10 cellular contexts compared by ENCODE assay signal in the genomic region with DNA sequence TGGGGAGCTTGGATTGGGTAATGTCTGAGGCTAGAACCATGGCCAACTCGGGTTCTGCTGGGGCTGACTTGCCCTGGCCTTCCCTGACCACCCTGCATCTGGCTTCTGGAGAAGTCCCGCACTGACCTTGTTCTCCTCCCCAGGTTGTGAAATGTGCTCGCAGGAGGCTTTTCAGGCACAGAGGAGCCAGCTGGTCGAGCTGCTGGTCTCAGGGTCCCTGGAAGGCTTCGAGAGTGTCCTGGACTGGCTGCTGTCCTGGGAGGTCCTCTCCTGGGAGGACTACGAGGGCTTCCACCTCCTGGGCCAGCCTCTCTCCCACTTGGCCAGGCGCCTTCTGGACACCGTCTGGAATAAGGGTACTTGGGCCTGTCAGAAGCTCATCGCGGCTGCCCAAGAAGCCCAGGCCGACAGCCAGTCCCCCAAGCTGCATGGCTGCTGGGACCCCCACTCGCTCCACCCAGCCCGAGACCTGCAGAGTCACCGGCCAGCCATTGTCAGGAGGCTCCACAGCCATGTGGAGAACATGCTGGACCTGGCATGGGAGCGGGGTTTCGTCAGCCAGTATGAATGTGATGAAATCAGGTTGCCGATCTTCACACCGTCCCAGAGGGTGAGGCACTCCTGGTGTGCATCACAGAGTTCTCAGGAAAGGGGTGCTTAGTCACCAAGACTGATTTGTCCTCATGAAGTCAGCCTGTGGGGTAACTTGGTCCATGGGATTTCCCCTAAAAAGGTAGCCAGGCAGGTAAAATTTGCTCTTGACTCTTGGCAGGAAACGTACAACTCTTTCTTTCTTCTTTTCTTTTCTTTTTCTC. TPM values are rescaled to one million over a fixed set of nuclear protein-coding genes. Genes with fewer than 3 reads are reported as not detected.
DNase-seq lines count a peak whose midpoint lies in the region; ATAC-seq, FAIRE-seq and TF ChIP-seq lines count a peak whose summit lies in the region.
"Had no signal": no experiment of that assay in that cellular context is flagged by ENCODE, and none has a peak within 500 bp of the region (broad histone marks: within the 10 kb centered on the region; RNA-seq: fewer than 3 reads in every experiment).

No MANE protein-coding gene starts in this region.

- peak overlapping the region; percentile 97 for H3K27ac Mint-ChIP-seq in effector memory CD8-positive, alpha-beta T cell
- H3K27ac Mint-ChIP-seq in neural progenitor cell = no peak overlapping the region

- H4K20me1 ChIP-seq in neural progenitor cell (ENCODE audit: low read depth) = no peaks in the 10 kb centered on the region

- no peak overlapping the region for H3K9ac ChIP-seq in neural progenitor cell

- DNase-seq in HCEC 1CT (peak; percentile 3), neural progenitor cell (ENCODE audit: low spot score) (no peak), substantia nigra (lab: John Stamatoyannopoulos, UW) (no peak), NCI-H146 treated with DMSO at 0.1 percent for 48 hours (lab: John Stamatoyannopoulos, UW; ENCODE audit: unreplicated experiment) (no peak), RCC 7860 (ENCODE audit: low spot score) (no peak)
- peak in 2 of 3 experiments; percentile 34 to 36 for DNase-seq in effector memory CD8-positive, alpha-beta T cell
- peak; percentile 86 for DNase-seq in stimulated activated CD4-positive, alpha-beta T cell treated with anti-CD3 and anti-CD28 coated beads, Interleukin-1b, Interleukin-23, amount 100 ng/mL, for 48 hours
- DNase-seq: occipital lobe had no signal

- H2AFZ ChIP-seq in neural progenitor cell (replicated peaks) = no peak overlapping the region

- H3K27ac ChIP-seq in neural progenitor cell = no peak overlapping the region
- H3K27ac ChIP-seq in substantia nigra (ENCODE audit: low read depth, low read length, poor library complexity, severe bottlenecking) = no peak overlapping the region

- peaks cover 51 to 64% of the 10 kb centered on the region in 2 donors for H3K4me1 Mint-ChIP-seq in effector memory CD8-positive, alpha-beta T cell (ENCODE audit: low read depth in 2 of 2)
- peaks cover 21% of the 10 kb centered on the region for H3K4me1 Mint-ChIP-seq in neural progenitor cell

- H3K4me3 Mint-ChIP-seq in effector memory CD8-positive, alpha-beta T cell = peak overlapping the region; percentile 89
- H3K4me3 Mint-ChIP-seq in neural progenitor cell = no peak overlapping the region

- H3F3A ChIP-seq in neural progenitor cell (ENCODE audit: low read depth) = no peaks in the 10 kb centered on the region

- H3K27me3 Mint-ChIP-seq in effector memory CD8-positive, alpha-beta T cell = no peaks in the 10 kb centered on the region
- H3K27me3 Mint-ChIP-seq in neural progenitor cell (ENCODE audit: insufficient read depth, low read depth) = peaks cover 2% of the 10 kb centered on the region

- FAIRE-seq in RCC 7860 (lab: Jason Lieb, UNC) = no peak
- FAIRE-seq: HTR-8/SVneo had no signal

- H3K4me3 ChIP-seq in neural progenitor cell = no peak overlapping the region

- no peak for TF ChIP-seq CTCF in neural progenitor cell (IDR thresholded peaks at IDR 0.05)

- H3K9me3 ChIP-seq in neural progenitor cell (ENCODE audit: low read depth) = no peaks in the 10 kb centered on the region

- ATAC-seq in activated CD4-positive, CD25-positive, alpha-beta regulatory T cell treated with anti-CD3 and anti-CD28 coated beads, Interleukin-2, amount 50 U/mL, for 24 hours = peak; percentile 88
- peak; percentile 65 for ATAC-seq in effector memory CD8-positive, alpha-beta T cell (replicated peaks)

- no peaks in the 10 kb centered on the region for H3K79me2 ChIP-seq in neural progenitor cell (ENCODE audit: low read depth)

- no peak overlapping the region for H3K4me2 ChIP-seq in neural progenitor cell

- peaks cover 7% of the 10 kb centered on the region for H3K27me3 ChIP-seq in neural progenitor cell

- H3K36me3 Mint-ChIP-seq in effector memory CD8-positive, alpha-beta T cell (ENCODE audit: insufficient read depth) = peaks cover 8% of the 10 kb centered on the region
- H3K36me3 Mint-ChIP-seq in neural progenitor cell = no peaks in the 10 kb centered on the region

- H3K4me1 ChIP-seq in neural progenitor cell = peaks cover 23% of the 10 kb centered on the region

- H3K9me3 Mint-ChIP-seq in effector memory CD8-positive, alpha-beta T cell = no peaks in the 10 kb centered on the region
- H3K9me3 Mint-ChIP-seq in neural progenitor cell = peaks cover 10% of the 10 kb centered on the region

- no peaks in the 10 kb centered on the region for H3K36me3 ChIP-seq in neural progenitor cell

RNA-seq across cellular contexts. Expression of a gene that starts 6.1 kb away (rescaled TPM):
- total RNA-seq in neural progenitor cell (ENCODE audit: low replicate concordance) = 0.22 TPM in 1 of 2 replicates, not detected in the other

RNA-seq across cellular contexts. Expression of a gene that starts 18.4 kb away (rescaled TPM):
- not detected in 2 replicates for total RNA-seq in neural progenitor cell (ENCODE audit: low replicate concordance)

RNA-seq across cellular contexts. Expression of a gene that starts 42.3 kb away (rescaled TPM):
- 12.5 and 22.0 TPM in 2 replicates for total RNA-seq in neural progenitor cell (ENCODE audit: low replicate concordance)

Comparison
In these comparisons a context has a peak if more than half of its experiments do, and no peak if none do; other contexts are left out.
1. DNase-seq: peak in HCEC 1CT (single experiment), effector memory CD8-positive, alpha-beta T cell (2 of 3) and stimulated activated CD4-positive, alpha-beta T cell treated with anti-CD3 and anti-CD28 coated beads, Interleukin-1b, Interleukin-23, amount 100 ng/mL, for 48 hours (single experiment); none in neural progenitor cell (single experiment), substantia nigra (0 of 49), NCI-H146 treated with DMSO at 0.1 percent for 48 hours (single experiment) and RCC 7860 (single experiment).